ENCODE assay signal across 17 cellular contexts in the genomic region with DNA sequence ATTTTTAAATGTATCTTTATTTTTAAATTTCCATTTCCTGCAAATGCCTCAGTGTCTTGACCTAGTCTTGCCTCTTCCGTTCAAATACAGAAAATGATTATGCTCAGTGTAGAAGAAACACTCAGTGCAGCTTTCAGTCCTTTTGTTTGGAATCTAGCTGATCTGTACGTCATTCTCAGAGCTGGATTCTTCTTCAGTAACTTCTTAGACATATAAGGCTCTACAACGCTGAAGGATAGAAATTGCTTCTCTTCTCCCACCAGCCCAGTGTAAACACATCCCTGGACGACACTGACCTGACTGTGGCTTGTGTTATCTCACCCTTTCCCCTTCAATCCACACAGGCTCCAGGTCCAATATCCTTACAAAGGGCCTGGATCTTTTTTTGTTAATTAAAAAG. TPM values are rescaled to one million over a fixed set of nuclear protein-coding genes. Genes with fewer than 3 reads are reported as not detected.
DNase-seq lines count a peak whose midpoint lies in the region; FAIRE-seq and TF ChIP-seq lines count a peak whose summit lies in the region.
"Had no signal": no experiment of that assay in that cellular context is flagged by ENCODE, and none has a peak within 500 bp of the region (broad histone marks: within the 10 kb centered on the region; RNA-seq: fewer than 3 reads in every experiment).

No MANE protein-coding gene starts in this region.

- no peak overlapping the region for H2AFZ ChIP-seq in fibroblast of lung (ENCODE audit: low read length)

- peaks cover 84% of the 10 kb centered on the region for H3K4me1 Mint-ChIP-seq in nephron
- H3K4me1 Mint-ChIP-seq in activated T-helper 1 cell treated with anti-CD3 and anti-CD28 coated beads, Interleukin-12 subunit alpha, Interleukin-12 subunit beta, Interleukin-2, Interleukin-4 antibody, amounts not matched to agents 30 ng/mL and 10 ng/mL and 1 ng/mL, durations not matched to agents 14 hours and 24 hours and 36 hours (ENCODE audit: low read depth) = peaks cover 11% of the 10 kb centered on the region

- H3K36me3 Mint-ChIP-seq in nephron (ENCODE audit: low read depth) = no peaks in the 10 kb centered on the region
- H3K36me3 Mint-ChIP-seq in activated T-helper 1 cell treated with anti-CD3 and anti-CD28 coated beads, Interleukin-12 subunit alpha, Interleukin-12 subunit beta, Interleukin-2, Interleukin-4 antibody, amounts not matched to agents 30 ng/mL and 10 ng/mL and 1 ng/mL, durations not matched to agents 14 hours and 24 hours and 36 hours (ENCODE audit: low read depth) = peaks cover 3% of the 10 kb centered on the region

- peak overlapping the region in 2 of 3 experiments; percentile 49 to 52 for H3K4me3 Mint-ChIP-seq in nephron
- no peak overlapping the region for H3K4me3 Mint-ChIP-seq in activated T-helper 1 cell treated with anti-CD3 and anti-CD28 coated beads, Interleukin-12 subunit alpha, Interleukin-12 subunit beta, Interleukin-2, Interleukin-4 antibody, amounts not matched to agents 30 ng/mL and 10 ng/mL and 1 ng/mL, durations not matched to agents 14 hours and 24 hours and 36 hours
- H3K4me3 Mint-ChIP-seq: T-helper 1 cell treated with Interleukin-12 subunit alpha and Interleukin-12 subunit beta and Interleukin-4 antibody, amounts not matched to agents 30 μg/mL and 1 μg/mL, for 36 hours had no signal

- 31 to 48% (median 37%) methylated on average over 4 of the region's 4 CpGs for WGBS in small intestine, 3 donors

- H3K9me3 ChIP-seq in ascending aorta (peaks cover 7 to 8% of the 10 kb centered on the region in 2 donors), fibroblast of lung (ENCODE audit: control insufficient read depth, insufficient read depth, low read depth, low read length) (no peaks in the 10 kb centered on the region), tibial artery (no peaks in the 10 kb centered on the region), HAP-1 (peaks cover 11% of the 10 kb centered on the region; the same call in 1 of the 2 replicates), small intestine (ENCODE audit: control insufficient read depth, low read depth) (no peaks in the 10 kb centered on the region)
- H3K9me3 ChIP-seq: upper lobe of right lung had no signal

- H3K27me3 Mint-ChIP-seq in nephron (ENCODE audit: low read depth) = peaks cover 8% of the 10 kb centered on the region
- peaks cover 15% of the 10 kb centered on the region for H3K27me3 Mint-ChIP-seq in activated T-helper 1 cell treated with anti-CD3 and anti-CD28 coated beads, Interleukin-12 subunit alpha, Interleukin-12 subunit beta, Interleukin-2, Interleukin-4 antibody, amounts not matched to agents 30 ng/mL and 10 ng/mL and 1 ng/mL, durations not matched to agents 14 hours and 24 hours and 36 hours (ENCODE audit: insufficient read depth)
- H3K27me3 Mint-ChIP-seq: progenitor cell of endocrine pancreas had no signal

- peaks cover 2% of the 10 kb centered on the region for H3K9me3 Mint-ChIP-seq in nephron
- H3K9me3 Mint-ChIP-seq in activated T-helper 1 cell treated with anti-CD3 and anti-CD28 coated beads, Interleukin-12 subunit alpha, Interleukin-12 subunit beta, Interleukin-2, Interleukin-4 antibody, amounts not matched to agents 30 ng/mL and 10 ng/mL and 1 ng/mL, durations not matched to agents 14 hours and 24 hours and 36 hours = no peaks in the 10 kb centered on the region

- H3K79me2 ChIP-seq in fibroblast of lung (ENCODE audit: control insufficient read depth, insufficient read depth, low read length) = peaks cover 5% of the 10 kb centered on the region

- H4K20me1 ChIP-seq in fibroblast of lung (ENCODE audit: control insufficient read depth, extremely low read depth, insufficient read depth, low read length) = no peaks in the 10 kb centered on the region

- H3K36me3 ChIP-seq in ascending aorta (no peaks in the 10 kb centered on the region), fibroblast of lung (ENCODE audit: control insufficient read depth, insufficient read depth, low read length) (no peaks in the 10 kb centered on the region), tibial artery (no peaks in the 10 kb centered on the region), HAP-1 (replicated peaks) (peaks cover 4% of the 10 kb centered on the region; the same call in 1 of the 2 replicates), small intestine (ENCODE audit: control insufficient read depth in 2 of 2, insufficient read depth in 2 of 2, low read length in 2 of 2) (no peaks in the 10 kb centered on the region)
- H3K36me3 ChIP-seq: upper lobe of right lung had no signal

- in situ Hi-C loops in HAP-1 (cut with MboI; ENCODE audit: low sequenced_read_pairs) = no loop called here

- TF ChIP-seq CTCF in ascending aorta (IDR thresholded peaks at IDR 0.05) (no peak), fibroblast of lung (conservative IDR thresholded peaks at IDR 0.05 in 1 of 2, IDR thresholded peaks at IDR 0.05 in 1 of 2; ENCODE audit: low read depth in 1 of 2, low read length in 2 of 2) (no peak), nephron (IDR thresholded peaks at IDR 0.05; ENCODE audit: unreplicated experiment in 3 of 3) (no peak), tibial artery (IDR thresholded peaks at IDR 0.05) (no peak)

- H3K4me3 ChIP-seq in ascending aorta (no peak overlapping the region), fibroblast of lung (replicated peaks in 1 of 4; ENCODE audit: control extremely low read depth in 1 of 4, insufficient read depth in 1 of 4, low read depth in 3 of 4, low read length in 4 of 4) (no peak overlapping the region), tibial artery (no peak overlapping the region), HAP-1 (no peak overlapping the region), small intestine (ENCODE audit: low read depth in 1 of 2, low read length in 2 of 2) (no peak overlapping the region)
- H3K4me3 ChIP-seq: upper lobe of right lung had no signal

- no peaks in the 10 kb centered on the region for H3K27me3 ChIP-seq in ascending aorta
- H3K27me3 ChIP-seq in fibroblast of lung (ENCODE audit: control insufficient read depth, insufficient read depth, low read length) = no peaks in the 10 kb centered on the region
- H3K27me3 ChIP-seq in tibial artery = no peaks in the 10 kb centered on the region
- no peaks in the 10 kb centered on the region for H3K27me3 ChIP-seq in HAP-1 (ENCODE audit: low read depth)
- no peaks in the 10 kb centered on the region for H3K27me3 ChIP-seq in small intestine (ENCODE audit: control insufficient read depth in 2 of 2, insufficient read depth in 2 of 2, low read length in 2 of 2)
- H3K27me3 ChIP-seq: upper lobe of right lung had no signal

- peak in 1 of 2 donors; percentile 60 for DNase-seq in ascending aorta (ENCODE audit: low spot score in 2 of 2)
- peak; percentile 40 to 72 for DNase-seq in fibroblast of lung (ENCODE audit: low read depth in 2 of 2)
- DNase-seq in tibial artery = peak in 1 of 2 donors; percentile 16
- DNase-seq in activated T-helper 1 cell treated with anti-CD3 and anti-CD28 coated beads, Interleukin-12 subunit alpha, Interleukin-12 subunit beta, Interleukin-2, Interleukin-4 antibody, amounts not matched to agents 30 ng/mL and 10 ng/mL and 1 ng/mL, durations not matched to agents 14 hours and 24 hours and 36 hours (ENCODE audit: low spot score) = no peak
- DNase-seq in HAP-1 (ENCODE audit: low spot score in 2 of 2) = no peak
- DNase-seq in small intestine = no peak
- DNase-seq: activated CD4-positive, CD25-positive, alpha-beta regulatory T cell; activated naive CD4-positive, alpha-beta T cell; DMS 273 treated with DMSO at 0.1 percent for 48 hours; effector memory CD4-positive, alpha-beta T cell; NCI-H2107; stimulated activated CD4-positive, alpha-beta T cell treated with anti-CD3 and anti-CD28 coated beads, Interleukin-2, amount 100 ng/mL, for 48 hours; upper lobe of right lung had no signal

- H3K27ac Mint-ChIP-seq in nephron = peak overlapping the region; percentile 85 to 90 (median 86)
- H3K27ac Mint-ChIP-seq in activated T-helper 1 cell treated with anti-CD3 and anti-CD28 coated beads, Interleukin-12 subunit alpha, Interleukin-12 subunit beta, Interleukin-2, Interleukin-4 antibody, amounts not matched to agents 30 ng/mL and 10 ng/mL and 1 ng/mL, durations not matched to agents 14 hours and 24 hours and 36 hours = no peak overlapping the region
- H3K27ac Mint-ChIP-seq: progenitor cell of endocrine pancreas; T-helper 1 cell treated with Interleukin-12 subunit alpha and Interleukin-12 subunit beta and Interleukin-4 antibody, amounts not matched to agents 30 μg/mL and 1 μg/mL, for 36 hours had no signal

- intact Hi-C loops in ascending aorta (cut with DNase I) (loop anchor here (1.0 to 5.0 kb wide), 2 partner anchors 362 to 435 kb away; no protein-coding TSS in a partner anchor), tibial artery (cut with DNase I; ENCODE audit: low total_unique reads) (no loop called here)
- intact Hi-C loops in activated T-helper 1 cell treated with anti-CD3 and anti-CD28 coated beads, Interleukin-12 subunit alpha, Interleukin-12 subunit beta, Interleukin-2, Interleukin-4 antibody, amounts not matched to agents 30 ng/mL and 10 ng/mL and 1 ng/mL, durations not matched to agents 14 hours and 24 hours and 36 hours (cut with micrococcal nuclease) = no loop called here

- no peak for FAIRE-seq in small intestine (lab: Jason Lieb, UNC)
- FAIRE-seq: frontal cortex had no signal

- H3K4me1 ChIP-seq in ascending aorta = peaks cover 25 to 47% of the 10 kb centered on the region in 2 donors
- H3K4me1 ChIP-seq in fibroblast of lung (ENCODE audit: control insufficient read depth, extremely low read depth, insufficient read depth, low read length) = peaks cover 2% of the 10 kb centered on the region
- peaks cover 0 to 94% (median 55%) of the 10 kb centered on the region in 4 donors for H3K4me1 ChIP-seq in tibial artery
- peaks cover 14% of the 10 kb centered on the region for H3K4me1 ChIP-seq in HAP-1
- peaks cover 0 to 9% of the 10 kb centered on the region in 2 donors for H3K4me1 ChIP-seq in small intestine (ENCODE audit: control insufficient read depth in 2 of 2, insufficient read depth in 1 of 2, low read depth in 1 of 2, low read length in 1 of 2)

- H3K27ac ChIP-seq in ascending aorta (peak overlapping the region; percentile 98 to 99), fibroblast of lung (ENCODE audit: insufficient read depth, low read length) (no peak overlapping the region), tibial artery (peak overlapping the region; percentile 91 to 97), small intestine (ENCODE audit: low read depth in 1 of 2, low read length in 1 of 2) (peak overlapping the region in 1 of 2 donors; percentile 60)
- H3K27ac ChIP-seq: upper lobe of right lung had no signal

- H3K9ac ChIP-seq in fibroblast of lung (ENCODE audit: insufficient read depth, low read length) = no peak overlapping the region

- H3K4me2 ChIP-seq in fibroblast of lung (ENCODE audit: extremely low read depth, insufficient read depth, low read length) = no peak overlapping the region

RNA-seq across cellular contexts. Expression of gene ALDH1B1, which starts 3.2 kb away (rescaled TPM):
- total RNA-seq in ascending aorta (85.5 TPM), fibroblast of lung (13.9 and 16.2 TPM in 2 replicates)
- polyA plus RNA-seq in fibroblast of lung (17.4 and 22.6 TPM in 2 replicates), small intestine (10 to 100 TPM in 1 of 3 donors, 1 to 10 TPM in 2; 4.2 to 60.9 (median 6.8) TPM)
- polyA plus RNA-seq in fibroblast of lung (2012) = 17.5 and 22.1 TPM in 2 replicates
- polyA minus RNA-seq in fibroblast of lung (ENCODE audit: low replicate concordance) = 31.5 and 33.9 TPM in 2 replicates
- 31.2 and 31.4 TPM in 2 replicates for total RNA-seq in activated T-helper 1 cell treated with anti-CD3 and anti-CD28 coated beads, Interleukin-12 subunit alpha, Interleukin-12 subunit beta, Interleukin-2, Interleukin-4 antibody, amounts not matched to agents 30 ng/mL and 10 ng/mL and 1 ng/mL, durations not matched to agents 14 hours and 24 hours and 36 hours

RNA-seq across cellular contexts. Expression of gene IGFBPL1, which starts 34.9 kb away (rescaled TPM):
- 4.8 TPM for total RNA-seq in ascending aorta
- total RNA-seq in fibroblast of lung = not detected in 2 replicates
- polyA plus RNA-seq in fibroblast of lung = not detected in 2 replicates
- not detected in 2 replicates for polyA plus RNA-seq in fibroblast of lung (2012)
- not detected in 2 replicates for polyA minus RNA-seq in fibroblast of lung (ENCODE audit: low replicate concordance)
- total RNA-seq in activated T-helper 1 cell treated with anti-CD3 and anti-CD28 coated beads, Interleukin-12 subunit alpha, Interleukin-12 subunit beta, Interleukin-2, Interleukin-4 antibody, amounts not matched to agents 30 ng/mL and 10 ng/mL and 1 ng/mL, durations not matched to agents 14 hours and 24 hours and 36 hours = not detected in 2 replicates
- under 1 TPM in 1 of 3 donors, not detected in 2; 0.95 TPM for polyA plus RNA-seq in small intestine

Comparison
In these comparisons a context has a peak if more than half of its experiments do, and no peak if none do; other contexts are left out.
1. DNase-seq: peak in fibroblast of lung (2 of 2); none in activated T-helper 1 cell treated with anti-CD3 and anti-CD28 coated beads, Interleukin-12 subunit alpha, Interleukin-12 subunit beta, Interleukin-2, Interleukin-4 antibody, amounts not matched to agents 30 ng/mL and 10 ng/mL and 1 ng/mL, durations not matched to agents 14 hours and 24 hours and 36 hours (single experiment), HAP-1 (0 of 2) and small intestine (single experiment).